16 cellular contexts compared by ENCODE assay signal in the genomic region with DNA sequence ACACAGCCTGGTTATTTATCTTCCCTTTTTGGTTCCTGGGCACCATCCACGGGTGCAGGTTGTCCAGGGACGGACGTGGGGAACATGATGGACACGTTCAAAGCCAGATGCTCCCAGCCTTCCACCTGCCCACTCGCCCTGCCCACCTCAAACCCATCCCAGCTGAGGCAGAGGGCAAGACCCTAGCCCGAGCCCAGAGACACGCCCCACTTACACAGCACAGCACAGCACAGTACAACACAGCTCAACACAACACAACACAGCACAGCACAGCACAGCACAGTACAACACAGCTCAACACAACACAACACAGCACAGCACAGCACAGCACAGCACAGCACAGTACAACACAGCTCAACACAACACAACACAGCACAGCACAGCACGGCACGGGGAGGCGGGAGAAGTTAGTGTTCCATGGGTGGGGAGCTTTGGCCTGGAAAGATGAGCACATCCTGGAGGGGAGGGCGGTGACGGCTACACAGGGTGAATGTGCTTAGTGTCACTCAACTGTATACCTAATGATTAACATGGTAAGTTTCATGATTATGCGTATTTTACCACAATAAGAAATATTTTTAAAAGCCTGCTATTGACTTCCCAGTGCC.
DNase-seq lines count a peak whose midpoint lies in the region; ATAC-seq, FAIRE-seq and TF ChIP-seq lines count a peak whose summit lies in the region.
"Had no signal": no experiment of that assay in that cellular context is flagged by ENCODE, and none has a peak within 500 bp of the region (broad histone marks: within the 10 kb centered on the region; RNA-seq: fewer than 3 reads in every experiment).

No MANE protein-coding gene starts in this region.

- no peak overlapping the region for H4K8ac ChIP-seq in neuronal stem cell (ENCODE audit: low read depth, low read length)

- H3K18ac ChIP-seq in neuronal stem cell (ENCODE audit: low read length): peak overlapping the region; percentile 73

- H3K36me3 ChIP-seq in kidney (ENCODE audit: control insufficient read depth in 1 of 2, insufficient read depth in 2 of 2, low read length in 2 of 2) (no peaks in the 10 kb centered on the region), neuronal stem cell (replicated peaks in 1 of 2; ENCODE audit: control insufficient read depth in 2 of 2, insufficient read depth in 2 of 2, low read length in 2 of 2) (no peaks in the 10 kb centered on the region)
- H3K36me3 ChIP-seq: HAP-1 had no signal

- H3K27me3 ChIP-seq in neuronal stem cell (ENCODE audit: control insufficient read depth in 3 of 3, insufficient read depth in 3 of 3, low read depth in 1 of 3, low read length in 3 of 3): no peaks in the 10 kb centered on the region

- peaks cover 6 to 9% of the 10 kb centered on the region in 2 donors for H3K9me3 Mint-ChIP-seq in stimulated activated naive B cell treated with anti-CD40 and anti-IgM and Interleukin-4, amounts not matched to agents 10 μg/mL and 1 μg/mL and 100 μg/mL, for 72 hours
- no peaks in the 10 kb centered on the region for H3K9me3 Mint-ChIP-seq in activated CD4-positive, alpha-beta T cell treated with anti-CD3 and anti-CD28 coated beads, Interleukin-2, amount 10 ng/mL, durations not matched to agents 7 days and 5 days
- H3K9me3 Mint-ChIP-seq in osteocyte (ENCODE audit: unreplicated experiment): peaks cover 7% of the 10 kb centered on the region

- H3K27ac ChIP-seq in kidney (ENCODE audit: low read depth in 2 of 2, low read length in 2 of 2) (no peak overlapping the region), neuronal stem cell (replicated peaks; ENCODE audit: low read length) (no peak overlapping the region)
- H3K27ac ChIP-seq: C4-2B had no signal

- no peak overlapping the region for H3K4me3 ChIP-seq in kidney (ENCODE audit: low read length in 2 of 2)
- no peak overlapping the region for H3K4me3 ChIP-seq in neuronal stem cell (ENCODE audit: low read length in 2 of 2)
- H3K4me3 ChIP-seq: GM12878, HAP-1 had no signal

- peaks cover 0 to 4% of the 10 kb centered on the region in 2 donors for H3K9me3 ChIP-seq in kidney (ENCODE audit: control insufficient read depth in 1 of 2, low read length in 2 of 2)
- H3K9me3 ChIP-seq in neuronal stem cell (replicated peaks in 1 of 2; ENCODE audit: control insufficient read depth in 2 of 2, insufficient read depth in 1 of 2, low read depth in 1 of 2, low read length in 2 of 2): peaks cover 0 to 9% of the 10 kb centered on the region in 2 donors
- H3K9me3 ChIP-seq: HAP-1 had no signal

- H4K91ac ChIP-seq in neuronal stem cell (ENCODE audit: low read depth, low read length, poor library complexity): no peak overlapping the region

- TF ChIP-seq CTCF in kidney (IDR thresholded peaks at IDR 0.05; ENCODE audit: borderline replicate concordance, extremely low read depth, insufficient read depth): no peak
- no peak for TF ChIP-seq CTCF in osteocyte (IDR thresholded peaks at IDR 0.05)

- CTCF ChIA-PET in activated CD4-positive, alpha-beta T cell treated with anti-CD3 and anti-CD28 coated beads, Interleukin-2, amount 10 ng/mL, durations not matched to agents 7 days and 5 days (lab: Charles Lee): interaction anchor here (2.2 kb wide), 1 partner anchor 10 kb away, joined by 4 read pairs; no protein-coding TSS in a partner anchor

- H3K4me2 ChIP-seq in neuronal stem cell (ENCODE audit: insufficient read depth, low read length, poor library complexity, severe bottlenecking): no peak overlapping the region

- no peak overlapping the region for H3K23ac ChIP-seq in neuronal stem cell (ENCODE audit: low read depth, low read length, poor library complexity)

- ATAC-seq in Right ventricle myocardium inferior: no peak
- no peak for ATAC-seq in Right ventricle myocardium superior (ENCODE audit: poor library complexity)
- no peak for ATAC-seq in stimulated activated naive B cell treated with anti-CD40 and anti-IgM and Interleukin-4, amounts not matched to agents 10 μg/mL and 1 μg/mL and 100 μg/mL, for 72 hours (replicated peaks)
- ATAC-seq in GM18858 (IDR thresholded peaks at IDR 0.05; ENCODE audit: unreplicated experiment): no peak
- ATAC-seq: GM12878 had no signal

- H3K14ac ChIP-seq in neuronal stem cell (ENCODE audit: low read length): peak overlapping the region; percentile 49

- POLR2A ChIA-PET in activated CD4-positive, alpha-beta T cell treated with anti-CD3 and anti-CD28 coated beads, Interleukin-2, amount 10 ng/mL, durations not matched to agents 7 days and 5 days (lab: Charles Lee): no interaction called here

- H3K79me1 ChIP-seq in neuronal stem cell (ENCODE audit: low read depth, low read length): no peaks in the 10 kb centered on the region

- intact Hi-C loops in Right ventricle myocardium inferior (cut with DNase I): no loop called here
- intact Hi-C loops in Right ventricle myocardium superior (cut with DNase I): no loop called here
- intact Hi-C loops in kidney (cut with DNase I): no loop called here

- H2AK5ac ChIP-seq in neuronal stem cell (ENCODE audit: low read depth, low read length): peak overlapping the region; percentile 64

- FAIRE-seq in kidney (lab: Jason Lieb, UNC): no peak
- FAIRE-seq: GM12878, GM18507, H1 had no signal

- peak overlapping the region; percentile 2 for H3K27ac Mint-ChIP-seq in stimulated activated naive B cell treated with anti-CD40 and anti-IgM and Interleukin-4, amounts not matched to agents 10 μg/mL and 1 μg/mL and 100 μg/mL, for 72 hours
- H3K27ac Mint-ChIP-seq in activated CD4-positive, alpha-beta T cell treated with anti-CD3 and anti-CD28 coated beads, Interleukin-2, amount 10 ng/mL, durations not matched to agents 7 days and 5 days: no peak overlapping the region
- no peak overlapping the region for H3K27ac Mint-ChIP-seq in osteocyte (ENCODE audit: unreplicated experiment)

- peak; percentile 34 for DNase-seq in Right ventricle myocardium inferior (ENCODE audit: missing footprints)
- no peak for DNase-seq in Right ventricle myocardium superior
- DNase-seq in kidney: peak; percentile 44
- no peak for DNase-seq in neuronal stem cell (ENCODE audit: low spot score)
- no peak for DNase-seq in stimulated activated naive B cell treated with anti-CD40 and anti-IgM and Interleukin-4, amounts not matched to agents 10 μg/mL and 1 μg/mL and 100 μg/mL, for 72 hours
- no peak for DNase-seq in activated CD4-positive, alpha-beta T cell treated with anti-CD3 and anti-CD28 coated beads, Interleukin-2, amount 10 ng/mL, durations not matched to agents 7 days and 5 days
- DNase-seq in osteocyte (ENCODE audit: extremely low spot score, unreplicated experiment): no peak
- DNase-seq: ACHN; CD4-positive, alpha-beta memory T cell; DMS79 had no signal

- H3K4me1 Mint-ChIP-seq in stimulated activated naive B cell treated with anti-CD40 and anti-IgM and Interleukin-4, amounts not matched to agents 10 μg/mL and 1 μg/mL and 100 μg/mL, for 72 hours: no peaks in the 10 kb centered on the region
- H3K4me1 Mint-ChIP-seq in activated CD4-positive, alpha-beta T cell treated with anti-CD3 and anti-CD28 coated beads, Interleukin-2, amount 10 ng/mL, durations not matched to agents 7 days and 5 days: no peaks in the 10 kb centered on the region
- H3K4me1 Mint-ChIP-seq in osteocyte (ENCODE audit: unreplicated experiment): peaks cover 17% of the 10 kb centered on the region
- H3K4me1 Mint-ChIP-seq: CD4-positive, alpha-beta memory T cell had no signal

- H3K27me3 Mint-ChIP-seq in stimulated activated naive B cell treated with anti-CD40 and anti-IgM and Interleukin-4, amounts not matched to agents 10 μg/mL and 1 μg/mL and 100 μg/mL, for 72 hours: peaks cover 16 to 38% of the 10 kb centered on the region in 2 donors
- no peaks in the 10 kb centered on the region for H3K27me3 Mint-ChIP-seq in activated CD4-positive, alpha-beta T cell treated with anti-CD3 and anti-CD28 coated beads, Interleukin-2, amount 10 ng/mL, durations not matched to agents 7 days and 5 days
- H3K27me3 Mint-ChIP-seq in osteocyte (ENCODE audit: unreplicated experiment): peaks cover 10% of the 10 kb centered on the region

- H2BK12ac ChIP-seq in neuronal stem cell (ENCODE audit: low read length): peak overlapping the region; percentile 32

- H3K4me3 Mint-ChIP-seq in stimulated activated naive B cell treated with anti-CD40 and anti-IgM and Interleukin-4, amounts not matched to agents 10 μg/mL and 1 μg/mL and 100 μg/mL, for 72 hours: no peak overlapping the region
- H3K4me3 Mint-ChIP-seq in activated CD4-positive, alpha-beta T cell treated with anti-CD3 and anti-CD28 coated beads, Interleukin-2, amount 10 ng/mL, durations not matched to agents 7 days and 5 days: no peak overlapping the region
- no peak overlapping the region for H3K4me3 Mint-ChIP-seq in osteocyte (ENCODE audit: unreplicated experiment)
- H3K4me3 Mint-ChIP-seq: CD4-positive, alpha-beta memory T cell had no signal

- H2BK120ac ChIP-seq in neuronal stem cell (ENCODE audit: low read depth, low read length): no peak overlapping the region

- H3K4ac ChIP-seq in neuronal stem cell (ENCODE audit: low read length): no peak overlapping the region

- H3K4me1 ChIP-seq in kidney (ENCODE audit: control insufficient read depth in 1 of 2, insufficient read depth in 1 of 2, low read depth in 1 of 2, low read length in 2 of 2) (no peaks in the 10 kb centered on the region), neuronal stem cell (ENCODE audit: control insufficient read depth in 2 of 2, insufficient read depth in 1 of 2, low read depth in 1 of 2, low read length in 2 of 2) (peaks cover 0 to 7% of the 10 kb centered on the region in 2 donors)
- H3K4me1 ChIP-seq: HAP-1 had no signal

- H3K36me3 Mint-ChIP-seq in stimulated activated naive B cell treated with anti-CD40 and anti-IgM and Interleukin-4, amounts not matched to agents 10 μg/mL and 1 μg/mL and 100 μg/mL, for 72 hours: peaks cover 0 to 2% of the 10 kb centered on the region in 2 donors
- no peaks in the 10 kb centered on the region for H3K36me3 Mint-ChIP-seq in activated CD4-positive, alpha-beta T cell treated with anti-CD3 and anti-CD28 coated beads, Interleukin-2, amount 10 ng/mL, durations not matched to agents 7 days and 5 days (ENCODE audit: low read depth)
- H3K36me3 Mint-ChIP-seq in osteocyte (ENCODE audit: unreplicated experiment): no peaks in the 10 kb centered on the region
- H3K36me3 Mint-ChIP-seq: CD4-positive, alpha-beta memory T cell had no signal

- H2BK5ac ChIP-seq in neuronal stem cell (ENCODE audit: low read length): no peak overlapping the region

- H3K9ac ChIP-seq in kidney (ENCODE audit: low read length in 2 of 2) (no peak overlapping the region), neuronal stem cell (ENCODE audit: low read depth, low read length, poor library complexity) (peak overlapping the region; percentile 12)

- no peak overlapping the region for H2AFZ ChIP-seq in neuronal stem cell (ENCODE audit: low read length)

- no CpG with 5 or more reads among the region's 13 CpGs for WGBS in neuronal stem cell (ENCODE audit: extremely low coverage in 2 of 2, insufficient read length in 2 of 2, insufficient replicate concordance in 1 of 2), 2 donors

- H2BK15ac ChIP-seq in neuronal stem cell (ENCODE audit: low read length): no peak overlapping the region

Comparison
In these comparisons a context has a peak if more than half of its experiments do, and no peak if none do; other contexts are left out.
1. DNase-seq: peak in Right ventricle myocardium inferior (single experiment) and kidney (single experiment); none in Right ventricle myocardium superior (single experiment), neuronal stem cell (single experiment), stimulated activated naive B cell treated with anti-CD40 and anti-IgM and Interleukin-4, amounts not matched to agents 10 μg/mL and 1 μg/mL and 100 μg/mL, for 72 hours (single experiment), activated CD4-positive, alpha-beta T cell treated with anti-CD3 and anti-CD28 coated beads, Interleukin-2, amount 10 ng/mL, durations not matched to agents 7 days and 5 days (single experiment) and osteocyte (single experiment).